Comparison of ENCODE assay signal across 21 cellular contexts in the genomic region with DNA sequence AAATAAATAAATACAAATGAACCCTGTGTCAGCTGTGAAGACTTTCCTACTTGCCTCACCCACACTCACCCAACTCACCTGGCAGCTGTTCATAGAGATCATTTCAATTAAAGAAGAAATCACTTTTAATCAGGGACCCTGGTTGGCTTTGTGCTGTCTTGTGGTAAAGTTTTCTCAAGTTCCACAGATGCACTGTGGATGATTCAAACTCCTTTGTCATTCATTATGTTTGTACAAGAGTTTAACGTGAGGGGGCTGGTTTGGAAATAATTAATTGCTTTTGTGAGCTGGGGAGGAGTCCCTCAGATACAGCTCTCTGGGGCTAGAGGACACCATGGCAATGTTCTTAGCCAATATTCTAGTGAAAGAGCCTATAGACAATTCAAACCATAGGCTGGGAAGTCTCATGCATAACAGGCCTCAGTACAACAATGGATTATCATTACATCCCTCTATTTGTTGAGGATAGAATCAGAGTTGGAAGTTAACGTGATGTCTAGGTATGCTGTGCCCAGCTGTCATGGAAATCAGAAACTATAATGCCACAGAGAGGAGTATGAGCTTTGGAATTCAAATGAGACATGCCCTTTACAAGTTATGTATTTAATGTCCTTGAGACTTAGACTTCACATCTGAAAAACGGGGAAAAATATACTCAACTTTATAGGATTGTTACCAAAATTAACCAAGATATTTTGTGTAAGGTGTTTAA.
A peak's percentile ranks its signal among the peaks of the same experiment; 100 is the strongest.
DNase-seq lines count a peak whose midpoint lies in the region; ATAC-seq, FAIRE-seq and TF ChIP-seq lines count a peak whose summit lies in the region.
"Had no signal": no experiment of that assay in that cellular context is flagged by ENCODE, and none has a peak within 500 bp of the region (broad histone marks: within the 10 kb centered on the region; RNA-seq: fewer than 3 reads in every experiment).

No MANE protein-coding gene starts in this region.

- no peak for ATAC-seq in GM18870 (IDR thresholded peaks at IDR 0.05; ENCODE audit: unreplicated experiment)
- ATAC-seq: activated CD8-positive, alpha-beta memory T cell treated with anti-CD3 and anti-CD28 coated beads, Interleukin-2, amount 10 ng/mL, durations not matched to agents 7 days and 5 days; activated T-helper 17 cell treated with anti-CD3 and anti-CD28 coated beads, Interleukin-2, amount 50 U/mL, for 72 hours had no signal

- H3K4me3 ChIP-seq in epithelial cell of proximal tubule (ENCODE audit: low read depth, low read length) = no peak overlapping the region
- no peak overlapping the region for H3K4me3 ChIP-seq in skeletal muscle satellite cell (ENCODE audit: low read length)
- H3K4me3 ChIP-seq: colonic mucosa, ovary, Peyer's patch, vagina had no signal

- H3K9ac ChIP-seq in skeletal muscle satellite cell (ENCODE audit: low read depth, low read length) = peak overlapping the region; percentile 72

- no peak for FAIRE-seq in frontal cortex (lab: Jason Lieb, UNC)
- FAIRE-seq: endothelial cell of umbilical vein, small intestine had no signal

- DNase-seq in ELR (ENCODE audit: low read depth) = peak; percentile 57
- peak; percentile 27 for DNase-seq in RPMI7951 (ENCODE audit: low read depth)
- peak; percentile 71 for DNase-seq in epithelial cell of proximal tubule (ENCODE audit: low read depth)
- no peak for DNase-seq in AG08396 (ENCODE audit: low spot score)
- DNase-seq in frontal cortex (ENCODE audit: low spot score in 2 of 2) = no peak
- DNase-seq: activated CD4-positive, alpha-beta T cell treated with anti-CD3 and anti-CD28 coated beads for 1 hour; activated CD8-positive, alpha-beta memory T cell treated with anti-CD3 and anti-CD28 coated beads, Interleukin-2, amount 10 ng/mL, durations not matched to agents 7 days and 5 days; amygdala; colonic mucosa; DMS 273 treated with DMSO at 0.1 percent for 48 hours; NCI-H1694 treated with DMSO at 0.1 percent for 48 hours; ovary; Peyer's patch; small intestine; stimulated activated CD4-positive, alpha-beta T cell treated with anti-CD3 and anti-CD28 coated beads, Interleukin-4, amount 100 ng/mL, for 24 hours; T1000 had no signal

- no peaks in the 10 kb centered on the region for H3K27me3 ChIP-seq in skeletal muscle satellite cell (ENCODE audit: control insufficient read depth, insufficient read depth, low read length)
- H3K27me3 ChIP-seq: colonic mucosa, ovary, Peyer's patch, vagina had no signal

- H3K4me1 ChIP-seq in skeletal muscle satellite cell (ENCODE audit: control insufficient read depth, insufficient read depth, low read length) = peaks cover 63% of the 10 kb centered on the region
- H3K4me1 ChIP-seq: colonic mucosa, Peyer's patch, vagina had no signal

- no peak for TF ChIP-seq CTCF in epithelial cell of proximal tubule (conservative IDR thresholded peaks at IDR 0.05; ENCODE audit: low read depth, low read length)

- H3K36me3 ChIP-seq in skeletal muscle satellite cell (ENCODE audit: insufficient read depth, low read length) = no peaks in the 10 kb centered on the region
- H3K36me3 ChIP-seq: colonic mucosa, ovary, Peyer's patch, vagina had no signal

- peak overlapping the region; percentile 45 for H3K4me2 ChIP-seq in skeletal muscle satellite cell (ENCODE audit: low read length)

- H3K9me3 ChIP-seq in skeletal muscle satellite cell (replicated peaks; ENCODE audit: low read length) = no peaks in the 10 kb centered on the region
- H3K9me3 ChIP-seq: colonic mucosa, ovary, Peyer's patch, vagina had no signal

Comparison
In these comparisons a context has a peak if more than half of its experiments do, and no peak if none do; other contexts are left out.
1. DNase-seq: peak in ELR (single experiment), RPMI7951 (single experiment) and epithelial cell of proximal tubule (single experiment); none in AG08396 (single experiment) and frontal cortex (0 of 2).